Comparison of ENCODE assay signal across 8 cellular contexts in genomic region chr17:1491406-1492248, GRCh38. TPM values are rescaled to one million over a fixed set of nuclear protein-coding genes. Genes with fewer than 3 reads are reported as not detected.
A peak's percentile ranks its signal among the peaks of the same experiment; 100 is the strongest.
DNase-seq lines count a peak whose midpoint lies in the region; ATAC-seq and TF ChIP-seq lines count a peak whose summit lies in the region.

No MANE protein-coding gene starts in this region.

- TF ChIP-seq POLR2A in heart left ventricle (IDR thresholded peaks at IDR 0.05): peak in 1 of 2 donors; percentile 2

- no peak for TF ChIP-seq CTCF in heart left ventricle (IDR thresholded peaks at IDR 0.05)
- no peak for TF ChIP-seq CTCF in parathyroid adenoma (IDR thresholded peaks at IDR 0.05)

- no peaks in the 10 kb centered on the region for H3K27me3 Mint-ChIP-seq in activated naive CD8-positive, alpha-beta T cell

- H3K4me1 ChIP-seq in heart left ventricle (peaks cover 13 to 91% (median 75%) of the 10 kb centered on the region in 12 donors), parathyroid adenoma (peaks cover 4% of the 10 kb centered on the region)

- ATAC-seq in GM21423 (IDR thresholded peaks at IDR 0.05; ENCODE audit: unreplicated experiment): peak; percentile 29
- peak in 3 of 4 donors; percentile 29 to 65 (median 60) for ATAC-seq in heart left ventricle
- ATAC-seq in GM19452 (IDR thresholded peaks at IDR 0.05; ENCODE audit: unreplicated experiment): no peak
- ATAC-seq in HG03457 (IDR thresholded peaks at IDR 0.05; ENCODE audit: unreplicated experiment): no peak

- H3K4me3 ChIP-seq in heart left ventricle (peak overlapping the region; percentile 37 to 86 (median 79)), parathyroid adenoma (ENCODE audit: low read depth, low read length) (peak overlapping the region; percentile 52)

- no peaks in the 10 kb centered on the region for H3K36me3 Mint-ChIP-seq in activated naive CD8-positive, alpha-beta T cell

- no peaks in the 10 kb centered on the region for H3K9me3 ChIP-seq in heart left ventricle
- no peaks in the 10 kb centered on the region for H3K9me3 ChIP-seq in parathyroid adenoma (ENCODE audit: control insufficient read depth, low read length)

- H3K36me3 ChIP-seq in heart left ventricle: peaks cover 0 to 20% (median 14%) of the 10 kb centered on the region in 9 donors
- no peaks in the 10 kb centered on the region for H3K36me3 ChIP-seq in parathyroid adenoma (ENCODE audit: control insufficient read depth, insufficient read depth, low read length)

- H3K27ac ChIP-seq in heart left ventricle: peak overlapping the region; percentile 91 to 100 (median 99)
- H3K27ac ChIP-seq in parathyroid adenoma: peak overlapping the region; percentile 31

- H3K4me2 ChIP-seq in parathyroid adenoma (ENCODE audit: low read length): peak overlapping the region; percentile 76

- peak overlapping the region; percentile 85 for H3K4me3 Mint-ChIP-seq in activated naive CD8-positive, alpha-beta T cell

- WGBS in heart left ventricle, 4 donors: 1 to 5% (median 3%) methylated on average over 26 to 99 of the region's 99 CpGs

- no peaks in the 10 kb centered on the region for H3K9me3 Mint-ChIP-seq in activated naive CD8-positive, alpha-beta T cell (ENCODE audit: low read depth)

- intact Hi-C loops in heart left ventricle (cut with DNase I): loop anchor here in 6 of 10 donors (1.0 to 5.0 kb wide), 4 partner anchors 19 to 35 kb away; partner anchors contain the start of gene CRK (in 6 of the 6)

- H3K79me2 ChIP-seq in parathyroid adenoma: no peaks in the 10 kb centered on the region

- peak overlapping the region; percentile 16 for H3K27ac Mint-ChIP-seq in activated naive CD8-positive, alpha-beta T cell

- H3K4me1 Mint-ChIP-seq in activated naive CD8-positive, alpha-beta T cell (ENCODE audit: low read depth): peaks cover 24% of the 10 kb centered on the region

- peak overlapping the region; percentile 82 for H2AFZ ChIP-seq in parathyroid adenoma

- DNase-seq in Daoy (ENCODE audit: low read depth) (peak; percentile 77), NAMALWA (ENCODE audit: low spot score) (peak; percentile 26), heart left ventricle (peak; percentile 82 to 88 (median 82))

- H3K9ac ChIP-seq in parathyroid adenoma: no peak overlapping the region

- H3K27me3 ChIP-seq in heart left ventricle: no peaks in the 10 kb centered on the region
- H3K27me3 ChIP-seq in parathyroid adenoma (ENCODE audit: control insufficient read depth, insufficient read depth, low read length): no peaks in the 10 kb centered on the region

RNA-seq across cellular contexts. Expression of gene MYO1C, which starts 0.9 kb away (rescaled TPM):
- 55.9 and 57.2 TPM in 2 replicates for total RNA-seq in Daoy (2014; rRNA removed; shearing (Covaris generic))
- 100 to 1,000 TPM; 127 to 259 (median 174) TPM for total RNA-seq in heart left ventricle
- 100 to 1,000 TPM in 1 of 2 donors, 10 to 100 TPM in 1; 89.6 to 188 TPM for polyA plus RNA-seq in heart left ventricle

RNA-seq across cellular contexts. Expression of gene INPP5K, which starts 24.8 kb away (rescaled TPM):
- total RNA-seq in Daoy (2014; rRNA removed; shearing (Covaris generic)): 27.4 and 43.3 TPM in 2 replicates
- 100 to 1,000 TPM in 1 of 9 donors, 10 to 100 TPM in 8; 28.4 to 128 (median 33.4) TPM for total RNA-seq in heart left ventricle
- 10 to 100 TPM; 21.9 to 68.4 TPM for polyA plus RNA-seq in heart left ventricle

RNA-seq across cellular contexts. Expression of gene CRK, which starts 35.6 kb away (rescaled TPM):
- total RNA-seq in Daoy (2014; rRNA removed; shearing (Covaris generic)): 118 and 126 TPM in 2 replicates
- 10 to 100 TPM; 28.8 to 47.0 (median 42.2) TPM for total RNA-seq in heart left ventricle
- polyA plus RNA-seq in heart left ventricle: 10 to 100 TPM; 17.0 to 49.0 TPM

Comparison
In these comparisons a context has a peak if more than half of its experiments do, and no peak if none do; other contexts are left out.
1. DNase-seq: peak in every context shown above with its lines; median percentile 82 in heart left ventricle; 77 in Daoy; 26 in NAMALWA.
2. ATAC-seq: peak in GM21423 (single experiment) and heart left ventricle (3 of 4); none in GM19452 (single experiment) and HG03457 (single experiment).